Comparison of ENCODE assay signal across 25 cellular contexts in the genomic region with DNA sequence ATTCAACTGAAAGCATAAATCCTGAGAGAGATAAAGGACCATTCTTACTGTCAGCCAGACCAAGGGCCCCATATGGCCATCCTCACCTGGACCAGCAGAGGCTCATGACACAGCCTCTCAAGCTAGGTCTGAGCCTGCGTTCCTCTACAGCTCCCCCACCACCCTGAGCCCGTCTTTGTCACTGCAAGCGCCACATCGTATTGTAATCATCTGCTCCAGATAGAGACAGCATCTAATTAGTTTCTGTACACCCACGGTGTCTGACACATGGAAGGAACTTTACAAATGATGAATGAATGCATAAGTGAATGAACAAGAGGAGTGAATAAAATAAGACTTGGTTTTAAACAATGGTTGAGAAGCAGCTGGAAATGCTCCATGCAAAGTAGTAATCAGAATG.
"Had no signal": no experiment of that assay in that cellular context is flagged by ENCODE, and none has a peak within 500 bp of the region (broad histone marks: within the 10 kb centered on the region; RNA-seq: fewer than 3 reads in every experiment).

No MANE protein-coding gene starts in this region.

- H3K27ac Mint-ChIP-seq: activated CD4-positive, alpha-beta T cell treated with anti-CD3 and anti-CD28 coated beads, Interleukin-2, amount 10 ng/mL, durations not matched to agents 7 days and 5 days; activated CD8-positive, alpha-beta memory T cell treated with anti-CD3 and anti-CD28 coated beads, Interleukin-2, amount 10 ng/mL, durations not matched to agents 7 days and 5 days; activated CD8-positive, alpha-beta T cell treated with anti-CD3 and anti-CD28 coated beads for 36 hours; activated naive CD4-positive, alpha-beta T cell treated with anti-CD3 and anti-CD28 coated beads, Interleukin-2, amount 10 ng/mL, durations not matched to agents 7 days and 5 days; natural killer cell; stimulated activated naive CD8-positive, alpha-beta T cell treated with anti-CD3 and anti-CD28 coated beads, Interleukin-15, Interleukin-2, amounts not matched to agents 100 ng/mL and 50 ng/mL, for 24 hours; T-helper 17 cell had no signal

- H3K27me3 ChIP-seq: breast epithelium, esophagus muscularis mucosa, right atrium auricular region, thyroid gland, upper lobe of right lung had no signal

- H3K27me3 Mint-ChIP-seq: activated CD4-positive, alpha-beta T cell treated with anti-CD3 and anti-CD28 coated beads, Interleukin-2, amount 10 ng/mL, durations not matched to agents 7 days and 5 days; activated CD8-positive, alpha-beta memory T cell treated with anti-CD3 and anti-CD28 coated beads, Interleukin-2, amount 10 ng/mL, durations not matched to agents 7 days and 5 days; activated CD8-positive, alpha-beta T cell treated with anti-CD3 and anti-CD28 coated beads for 36 hours; activated naive CD4-positive, alpha-beta T cell treated with anti-CD3 and anti-CD28 coated beads, Interleukin-2, amount 10 ng/mL, durations not matched to agents 7 days and 5 days; central memory CD8-positive, alpha-beta T cell; progenitor cell of endocrine pancreas; stimulated activated naive CD8-positive, alpha-beta T cell treated with anti-CD3 and anti-CD28 coated beads, Interleukin-15, Interleukin-2, amounts not matched to agents 100 ng/mL and 50 ng/mL, for 24 hours; T-helper 17 cell had no signal

- DNase-seq: activated CD4-positive, alpha-beta T cell treated with anti-CD3 and anti-CD28 coated beads, Interleukin-2, amount 10 ng/mL, durations not matched to agents 7 days and 5 days; activated CD4-positive, CD25-positive, alpha-beta regulatory T cell treated with anti-CD3 and anti-CD28 coated beads, Interleukin-2, amount 50 U/mL, for 72 hours; activated CD8-positive, alpha-beta memory T cell treated with anti-CD3 and anti-CD28 coated beads, Interleukin-2, amount 10 ng/mL, durations not matched to agents 7 days and 5 days; activated CD8-positive, alpha-beta T cell treated with anti-CD3 and anti-CD28 coated beads for 36 hours; activated effector memory CD4-positive, alpha-beta T cell treated with anti-CD3 and anti-CD28 coated beads, Interleukin-2, amount 50 U/mL, for 16 hours; activated naive CD4-positive, alpha-beta T cell treated with anti-CD3 and anti-CD28 coated beads, Interleukin-2, amount 10 ng/mL, durations not matched to agents 7 days and 5 days; activated T-cell treated with anti-CD3 and anti-CD28 coated beads for 4 hours; aorta; effector memory CD4-positive, alpha-beta T cell; glutamatergic neuron; islet precursor cell; left cardiac atrium; midbrain; natural killer cell; stimulated activated CD4-positive, alpha-beta T cell treated with anti-CD3 and anti-CD28 coated beads, Interleukin-1b, Interleukin-23, amount 100 ng/mL, for 48 hours; substantia nigra; T-helper 17 cell; thyroid gland; upper lobe of right lung had no signal

- H3K27ac ChIP-seq: breast epithelium, esophagus muscularis mucosa, right atrium auricular region, thyroid gland, upper lobe of right lung had no signal

- H3K4me3 Mint-ChIP-seq: activated CD4-positive, alpha-beta T cell treated with anti-CD3 and anti-CD28 coated beads, Interleukin-2, amount 10 ng/mL, durations not matched to agents 7 days and 5 days; activated CD8-positive, alpha-beta memory T cell treated with anti-CD3 and anti-CD28 coated beads, Interleukin-2, amount 10 ng/mL, durations not matched to agents 7 days and 5 days; activated CD8-positive, alpha-beta T cell treated with anti-CD3 and anti-CD28 coated beads for 36 hours; activated naive CD4-positive, alpha-beta T cell treated with anti-CD3 and anti-CD28 coated beads, Interleukin-2, amount 10 ng/mL, durations not matched to agents 7 days and 5 days; central memory CD8-positive, alpha-beta T cell; natural killer cell; stimulated activated naive CD8-positive, alpha-beta T cell treated with anti-CD3 and anti-CD28 coated beads, Interleukin-15, Interleukin-2, amounts not matched to agents 100 ng/mL and 50 ng/mL, for 24 hours; T-helper 17 cell had no signal

- H3K4me1 ChIP-seq: breast epithelium had no signal

- H3K36me3 ChIP-seq: breast epithelium, right atrium auricular region, thyroid gland had no signal

- H3K9me3 Mint-ChIP-seq: activated CD4-positive, alpha-beta T cell treated with anti-CD3 and anti-CD28 coated beads, Interleukin-2, amount 10 ng/mL, durations not matched to agents 7 days and 5 days; central memory CD8-positive, alpha-beta T cell had no signal

- H3K9me3 ChIP-seq: breast epithelium, esophagus muscularis mucosa, right atrium auricular region, thyroid gland, upper lobe of right lung had no signal

- H3K4me3 ChIP-seq: breast epithelium, esophagus muscularis mucosa, right atrium auricular region, thyroid gland had no signal

- H3K4me1 Mint-ChIP-seq: activated CD4-positive, alpha-beta T cell treated with anti-CD3 and anti-CD28 coated beads, Interleukin-2, amount 10 ng/mL, durations not matched to agents 7 days and 5 days; activated CD8-positive, alpha-beta memory T cell treated with anti-CD3 and anti-CD28 coated beads, Interleukin-2, amount 10 ng/mL, durations not matched to agents 7 days and 5 days; activated naive CD4-positive, alpha-beta T cell treated with anti-CD3 and anti-CD28 coated beads, Interleukin-2, amount 10 ng/mL, durations not matched to agents 7 days and 5 days; central memory CD8-positive, alpha-beta T cell; natural killer cell; T-helper 17 cell had no signal
